ENCODE assay signal across 10 cellular contexts in the genomic region with DNA sequence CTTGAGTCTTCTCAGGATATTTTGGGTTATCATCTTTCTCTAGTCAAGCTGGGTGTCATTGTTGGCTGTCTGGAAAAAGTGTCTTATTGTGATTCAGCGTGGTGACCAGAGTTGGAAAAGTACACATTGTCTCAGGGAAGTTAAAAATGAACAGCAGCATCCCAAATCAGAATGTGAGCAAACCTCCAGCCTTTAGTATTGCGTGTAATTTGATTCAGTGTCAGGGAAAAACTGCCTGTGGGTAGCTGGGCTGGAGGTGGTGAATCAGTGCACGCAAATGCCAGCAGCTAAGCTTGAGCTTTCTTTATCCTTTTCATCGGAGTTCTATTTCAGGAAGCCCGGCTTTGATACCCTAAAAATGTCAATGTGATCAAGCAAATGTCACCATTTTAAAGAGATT. TPM values are rescaled to one million over a fixed set of nuclear protein-coding genes. Genes with fewer than 3 reads are reported as not detected.
A peak's percentile ranks its signal among the peaks of the same experiment; 100 is the strongest.
DNase-seq lines count a peak whose midpoint lies in the region; ATAC-seq and TF ChIP-seq lines count a peak whose summit lies in the region.
"Had no signal": no experiment of that assay in that cellular context is flagged by ENCODE, and none has a peak within 500 bp of the region (broad histone marks: within the 10 kb centered on the region; RNA-seq: fewer than 3 reads in every experiment).

No MANE protein-coding gene starts in this region.

- H3K27ac ChIP-seq in caudate nucleus (ENCODE audit: low read depth, low read length) = peak overlapping the region; percentile 68

- H3K4me3 Mint-ChIP-seq in type B pancreatic cell = peak overlapping the region; percentile 69
- H3K4me3 Mint-ChIP-seq: B cell had no signal

- H3K36me3 Mint-ChIP-seq in type B pancreatic cell = peaks cover 6% of the 10 kb centered on the region

- peak overlapping the region; percentile 82 for H3K27ac Mint-ChIP-seq in type B pancreatic cell
- H3K27ac Mint-ChIP-seq: B cell had no signal

- no peaks in the 10 kb centered on the region for H3K9me3 Mint-ChIP-seq in type B pancreatic cell

- DNase-seq in NCI-H510A treated with DMSO at 0.1 percent for 48 hours (lab: John Stamatoyannopoulos, UW) = peak; percentile 28
- DNase-seq in NCI-H510A (lab: John Stamatoyannopoulos, UW) = no peak
- peak in 31 of 61 donors; percentile 6 to 82 (median 53) for DNase-seq in caudate nucleus (lab: John Stamatoyannopoulos, UW)
- peak; percentile 44 for DNase-seq in kidney glomerular epithelial cell (lab: John Stamatoyannopoulos, UW)
- DNase-seq in type B pancreatic cell (ENCODE audit: extremely low spot score, unreplicated experiment) = no peak
- no peak for DNase-seq in GM20000 (ENCODE audit: low spot score)

- no peaks in the 10 kb centered on the region for H3K27me3 Mint-ChIP-seq in type B pancreatic cell

- peaks cover 29% of the 10 kb centered on the region for H3K4me1 Mint-ChIP-seq in type B pancreatic cell (ENCODE audit: unreplicated experiment)
- H3K4me1 Mint-ChIP-seq: B cell had no signal

- ATAC-seq in GM19452 (IDR thresholded peaks at IDR 0.05; ENCODE audit: unreplicated experiment) = no peak
- no peak for ATAC-seq in HG02870 (IDR thresholded peaks at IDR 0.05; ENCODE audit: unreplicated experiment)

- TF ChIP-seq CTCF in type B pancreatic cell (conservative IDR thresholded peaks at IDR 0.05) (no peak), GM20000 (IDR thresholded peaks at IDR 0.05; ENCODE audit: extremely low read depth, missing control alignments) (no peak)

RNA-seq across cellular contexts. Expression of gene C5orf47, which starts 25.9 kb away (rescaled TPM):
- total RNA-seq in type B pancreatic cell (ENCODE audit: low replicate concordance) = not detected in 2 replicates
- total RNA-seq: activated CD8-positive, alpha-beta memory T cell treated with anti-CD3 and anti-CD28 coated beads for 36 hours; B cell had no signal

Comparison
In these comparisons a context has a peak if more than half of its experiments do, and no peak if none do; other contexts are left out.
1. DNase-seq: peak in NCI-H510A treated with DMSO at 0.1 percent for 48 hours (single experiment), caudate nucleus (31 of 61) and kidney glomerular epithelial cell (single experiment); none in NCI-H510A (single experiment), type B pancreatic cell (single experiment) and GM20000 (single experiment).